28 cellular contexts compared by ENCODE assay signal in genomic region chr7:39758234-39758970, GRCh38.
A peak's percentile ranks its signal among the peaks of the same experiment; 100 is the strongest.
DNase-seq lines count a peak whose midpoint lies in the region; ATAC-seq, FAIRE-seq and TF ChIP-seq lines count a peak whose summit lies in the region.
"Had no signal": no experiment of that assay in that cellular context is flagged by ENCODE, and none has a peak within 500 bp of the region (broad histone marks: within the 10 kb centered on the region; RNA-seq: fewer than 3 reads in every experiment).

No MANE protein-coding gene starts in this region.

- TF ChIP-seq CTCF in astrocyte (IDR thresholded peaks at IDR 0.05; ENCODE audit: insufficient read depth, low read depth, low read length) (no peak), gastroesophageal sphincter (IDR thresholded peaks at IDR 0.05) (no peak), lower lobe of right lung (IDR thresholded peaks at IDR 0.05) (no peak), progenitor cell of endocrine pancreas (IDR thresholded peaks at IDR 0.05; ENCODE audit: unreplicated experiment) (no peak), gastrocnemius medialis (IDR thresholded peaks at IDR 0.05 in 4 of 5, conservative IDR thresholded peaks at IDR 0.05 in 1 of 5) (no peak)

- TF ChIP-seq EP300 in gastroesophageal sphincter (IDR thresholded peaks at IDR 0.05), result no peak

- H3K27ac ChIP-seq in astrocyte (ENCODE audit: low read depth, low read length) (no peak overlapping the region), gastroesophageal sphincter (peak overlapping the region in 2 of 4 donors; percentile 14 to 26), lower lobe of right lung (no peak overlapping the region), gastrocnemius medialis (no peak overlapping the region)
- H3K27ac ChIP-seq: A549, spleen, vagina had no signal

- FAIRE-seq in astrocyte (lab: Jason Lieb, UNC), result no peak
- FAIRE-seq: A549 had no signal

- H3K4me2 ChIP-seq in astrocyte (ENCODE audit: low read length), result no peak overlapping the region
- H3K4me2 ChIP-seq: A549 had no signal

- H3K4me3 ChIP-seq in astrocyte (ENCODE audit: insufficient read depth, low read depth, low read length) (no peak overlapping the region), gastroesophageal sphincter (no peak overlapping the region), lower lobe of right lung (no peak overlapping the region), gastrocnemius medialis (no peak overlapping the region)
- H3K4me3 ChIP-seq: A549, esophagus muscularis mucosa, spleen, vagina had no signal

- 68 to 73% methylated on average over 8 to 10 of the region's 10 CpGs for WGBS in gastroesophageal sphincter (ENCODE audit: low coverage in 1 of 2), 2 donors

- H3K4me1 Mint-ChIP-seq in astrocyte (ENCODE audit: low read depth, unreplicated experiment) (peaks cover 29% of the 10 kb centered on the region), progenitor cell of endocrine pancreas (ENCODE audit: low read depth) (peaks cover 17% of the 10 kb centered on the region)
- H3K4me1 Mint-ChIP-seq: activated B cell treated with CpG ODN at 0.5 μM for 24 hours had no signal

- H3K4me1 ChIP-seq in astrocyte (ENCODE audit: insufficient read depth, low read length) (peaks cover 12% of the 10 kb centered on the region), gastroesophageal sphincter (peaks cover 0 to 38% (median 0%) of the 10 kb centered on the region in 3 donors), lower lobe of right lung (peaks cover 11% of the 10 kb centered on the region), gastrocnemius medialis (no peaks in the 10 kb centered on the region)
- H3K4me1 ChIP-seq: spleen had no signal

- ATAC-seq in gastroesophageal sphincter, result peak; percentile 31
- peak; percentile 82 to 93 for ATAC-seq in lower lobe of right lung
- ATAC-seq in gastrocnemius medialis, result no peak
- no peak for ATAC-seq in HG03159 (IDR thresholded peaks at IDR 0.05; ENCODE audit: unreplicated experiment)
- no peak for ATAC-seq in HG03378 (IDR thresholded peaks at IDR 0.05; ENCODE audit: unreplicated experiment)
- ATAC-seq: A549; naive thymus-derived CD4-positive, alpha-beta T cell; stimulated activated memory B cell treated with anti-CD40 and anti-IgM and Interleukin-4, amounts not matched to agents 10 μg/mL and 1 μg/mL and 100 μg/mL, for 72 hours had no signal

- intact Hi-C loops in lower lobe of right lung (cut with DNase I) (no loop called here), gastrocnemius medialis (cut with DNase I; ENCODE audit: low total_unique reads) (no loop called here)

- H3K27me3 Mint-ChIP-seq in astrocyte (ENCODE audit: low read depth, unreplicated experiment) (no peaks in the 10 kb centered on the region), progenitor cell of endocrine pancreas (peaks cover 3% of the 10 kb centered on the region)
- H3K27me3 Mint-ChIP-seq: activated B cell treated with CpG ODN at 0.5 μM for 24 hours; activated naive CD8-positive, alpha-beta T cell treated with anti-CD3 and anti-CD28 coated beads for 36 hours; naive thymus-derived CD4-positive, alpha-beta T cell; stimulated activated memory B cell treated with anti-CD40 and anti-IgM and Interleukin-4, amounts not matched to agents 10 μg/mL and 1 μg/mL and 100 μg/mL, for 72 hours had no signal

- no peak for TF ChIP-seq POLR2A in gastroesophageal sphincter (IDR thresholded peaks at IDR 0.05)
- no peak for TF ChIP-seq POLR2A in gastrocnemius medialis (IDR thresholded peaks at IDR 0.05)

- H3K27me3 ChIP-seq in astrocyte (ENCODE audit: insufficient read depth, low read length), result no peaks in the 10 kb centered on the region
- H3K27me3 ChIP-seq in gastroesophageal sphincter, result no peaks in the 10 kb centered on the region
- no peaks in the 10 kb centered on the region for H3K27me3 ChIP-seq in lower lobe of right lung (ENCODE audit: low read depth)
- H3K27me3 ChIP-seq in gastrocnemius medialis, result no peaks in the 10 kb centered on the region
- H3K27me3 ChIP-seq: esophagus muscularis mucosa, spleen, vagina had no signal

- no peaks in the 10 kb centered on the region for H3K9me3 ChIP-seq in astrocyte (ENCODE audit: insufficient read depth, low read depth, low read length)
- H3K9me3 ChIP-seq in gastroesophageal sphincter, result no peaks in the 10 kb centered on the region
- no peaks in the 10 kb centered on the region for H3K9me3 ChIP-seq in lower lobe of right lung
- no peaks in the 10 kb centered on the region for H3K9me3 ChIP-seq in gastrocnemius medialis
- H3K9me3 ChIP-seq: A549, esophagus muscularis mucosa, spleen, vagina had no signal

- H3K27ac Mint-ChIP-seq in astrocyte (ENCODE audit: unreplicated experiment) (peak overlapping the region; percentile 54), progenitor cell of endocrine pancreas (no peak overlapping the region)
- H3K27ac Mint-ChIP-seq: activated B cell treated with CpG ODN at 0.5 μM for 24 hours; activated naive CD8-positive, alpha-beta T cell treated with anti-CD3 and anti-CD28 coated beads for 36 hours; activated T-helper 2 cell treated with anti-CD3 and anti-CD28 coated beads, Interferon-gamma antibody, Interleukin-2, Interleukin-4, amounts not matched to agents 10 μg/mL and 5 μg/mL and 100 μg/mL, durations not matched to agents 14 hours and 24 hours and 36 hours; stimulated activated memory B cell treated with anti-CD40 and anti-IgM and Interleukin-4, amounts not matched to agents 10 μg/mL and 1 μg/mL and 100 μg/mL, for 72 hours had no signal

- no peaks in the 10 kb centered on the region for H4K20me1 ChIP-seq in astrocyte (ENCODE audit: insufficient read depth, low read length)

- DNase-seq in AG08396 (ENCODE audit: low spot score) (peak; percentile 25), astrocyte (ENCODE audit: low read depth) (no peak), lower lobe of right lung (peak; percentile 63), progenitor cell of endocrine pancreas (ENCODE audit: low spot score, unreplicated experiment) (no peak), gastrocnemius medialis (no peak)
- DNase-seq: activated B cell treated with CpG ODN at 0.5 μM for 24 hours; activated CD4-positive, alpha-beta T cell treated with anti-CD3 and anti-CD28 coated beads, Interleukin-2, amount 50 U/mL, for 48 hours; activated CD8-positive, alpha-beta memory T cell treated with anti-CD3 and anti-CD28 coated beads, Interleukin-2, amount 50 U/mL, for 4 hours; activated naive CD8-positive, alpha-beta T cell treated with anti-CD3 and anti-CD28 coated beads for 36 hours; DMS79; effector memory CD4-positive, alpha-beta T cell; GF-D8; MV-4-11; naive thymus-derived CD4-positive, alpha-beta T cell; NCI-H1694 treated with DMSO at 0.1 percent for 48 hours; NCI-H748 treated with DMSO at 0.1 percent for 48 hours; occipital lobe; spleen; stimulated activated CD4-positive, alpha-beta T cell treated with anti-CD3 and anti-CD28 coated beads, Interleukin-4, amount 100 ng/mL, for 1 hour; SW 1271 had no signal

- H2AFZ ChIP-seq in astrocyte (ENCODE audit: low read depth, low read length), result no peak overlapping the region

- no peaks in the 10 kb centered on the region for H3K79me2 ChIP-seq in astrocyte (ENCODE audit: insufficient read depth, low read length)

- no peak overlapping the region for H3K9ac ChIP-seq in astrocyte (ENCODE audit: low read length)

- no peak overlapping the region for H3K4me3 Mint-ChIP-seq in astrocyte (ENCODE audit: unreplicated experiment)
- H3K4me3 Mint-ChIP-seq in progenitor cell of endocrine pancreas (ENCODE audit: low read depth), result no peak overlapping the region
- H3K4me3 Mint-ChIP-seq: activated B cell treated with CpG ODN at 0.5 μM for 24 hours; activated naive CD8-positive, alpha-beta T cell treated with anti-CD3 and anti-CD28 coated beads for 36 hours; naive thymus-derived CD4-positive, alpha-beta T cell; stimulated activated memory B cell treated with anti-CD40 and anti-IgM and Interleukin-4, amounts not matched to agents 10 μg/mL and 1 μg/mL and 100 μg/mL, for 72 hours had no signal

- H3K9me3 Mint-ChIP-seq in astrocyte (ENCODE audit: unreplicated experiment) (peaks cover 4% of the 10 kb centered on the region), progenitor cell of endocrine pancreas (ENCODE audit: low read depth) (peaks cover 19% of the 10 kb centered on the region)
- H3K9me3 Mint-ChIP-seq: activated B cell treated with CpG ODN at 0.5 μM for 24 hours; activated naive CD8-positive, alpha-beta T cell treated with anti-CD3 and anti-CD28 coated beads for 36 hours; activated T-helper 2 cell treated with anti-CD3 and anti-CD28 coated beads, Interferon-gamma antibody, Interleukin-2, Interleukin-4, amounts not matched to agents 10 μg/mL and 5 μg/mL and 100 μg/mL, durations not matched to agents 14 hours and 24 hours and 36 hours; stimulated activated memory B cell treated with anti-CD40 and anti-IgM and Interleukin-4, amounts not matched to agents 10 μg/mL and 1 μg/mL and 100 μg/mL, for 72 hours had no signal

- H3K36me3 ChIP-seq in astrocyte (ENCODE audit: insufficient read depth, low read length), result no peaks in the 10 kb centered on the region
- H3K36me3 ChIP-seq in gastroesophageal sphincter, result no peaks in the 10 kb centered on the region
- no peaks in the 10 kb centered on the region for H3K36me3 ChIP-seq in lower lobe of right lung
- no peaks in the 10 kb centered on the region for H3K36me3 ChIP-seq in gastrocnemius medialis
- H3K36me3 ChIP-seq: esophagus muscularis mucosa, spleen, vagina had no signal

- H3K36me3 Mint-ChIP-seq in astrocyte (ENCODE audit: low read depth, unreplicated experiment) (no peaks in the 10 kb centered on the region), progenitor cell of endocrine pancreas (ENCODE audit: insufficient read depth) (peaks cover 14% of the 10 kb centered on the region)

- in situ Hi-C loops in gastrocnemius medialis (cut with MboI; ENCODE audit: low sequenced_read_pairs in 4 of 4), result no loop called here

Comparison
In these comparisons a context has a peak if more than half of its experiments do, and no peak if none do; other contexts are left out.
1. DNase-seq: peak in AG08396 (single experiment) and lower lobe of right lung (single experiment); none in astrocyte (single experiment), progenitor cell of endocrine pancreas (single experiment) and gastrocnemius medialis (0 of 2).
2. ATAC-seq: peak in gastroesophageal sphincter (single experiment) and lower lobe of right lung (2 of 2); none in gastrocnemius medialis (0 of 2), HG03159 (single experiment) and HG03378 (single experiment).